ENCODE assay signal across 15 cellular contexts in the genomic region with DNA sequence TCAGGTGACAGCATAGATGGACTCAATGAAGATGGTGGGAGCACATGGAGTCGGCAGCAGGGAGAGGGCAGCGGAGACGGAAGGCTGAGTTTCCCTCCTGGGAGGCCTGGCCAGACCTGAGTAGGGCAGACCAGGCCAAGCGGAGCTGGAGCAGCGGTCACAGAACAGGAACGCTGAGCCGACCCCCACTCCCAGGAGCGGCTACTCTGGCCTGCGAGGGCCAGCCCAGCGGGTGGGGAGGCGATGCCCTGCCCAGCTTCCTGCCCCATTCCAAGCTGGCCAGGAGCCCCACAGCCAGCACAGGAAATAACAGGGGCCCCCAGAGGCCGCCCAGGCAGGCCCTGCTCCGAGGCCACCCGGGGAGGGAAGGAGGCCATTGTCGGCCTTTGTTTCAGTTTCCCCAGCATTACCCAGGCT.
DNase-seq lines count a peak whose midpoint lies in the region; ATAC-seq and TF ChIP-seq lines count a peak whose summit lies in the region.
"Had no signal": no experiment of that assay in that cellular context is flagged by ENCODE, and none has a peak within 500 bp of the region (broad histone marks: within the 10 kb centered on the region; RNA-seq: fewer than 3 reads in every experiment).

No MANE protein-coding gene starts in this region.

- no peak for ATAC-seq in GM18867 (IDR thresholded peaks at IDR 0.05; ENCODE audit: unreplicated experiment)
- ATAC-seq: HCT116; stimulated activated naive B cell treated with anti-CD40 and anti-IgM and Interleukin-4, amounts not matched to agents 10 μg/mL and 1 μg/mL and 100 μg/mL, for 72 hours had no signal

- TF ChIP-seq CTCF in HEK293 (tag by site-specific recombination; IDR thresholded peaks at IDR 0.05): no peak

- H3K27ac ChIP-seq in HEK293 (ENCODE audit: extremely low read depth, low read depth, low read length): no peak overlapping the region
- peak overlapping the region; percentile 11 for H3K27ac ChIP-seq in ectodermal cell (ENCODE audit: insufficient read depth, low read depth, low read length, poor library complexity, severe bottlenecking)

- DNase-seq in left kidney (ENCODE audit: low read depth, low spot score) (peak; percentile 85), putamen (ENCODE audit: low spot score) (peak; percentile 39), NCI-H1417 (lab: John Stamatoyannopoulos, UW) (no peak), NCI-H510A treated with DMSO at 0.1 percent for 48 hours (lab: John Stamatoyannopoulos, UW) (no peak)
- no peak for DNase-seq in activated effector memory CD4-positive, alpha-beta T cell treated with Interleukin-2 at 50 U/mL for 16 hours
- DNase-seq: activated naive CD4-positive, alpha-beta T cell treated with anti-CD3 and anti-CD28 coated beads, Interleukin-2, amount 50 U/mL, for 16 hours; NCI-H146; NCI-H748 treated with DMSO at 0.1 percent for 48 hours; stimulated activated CD4-positive, alpha-beta T cell treated with anti-CD3 and anti-CD28 coated beads, Interleukin-4, amount 100 ng/mL, for 1 hour; stimulated activated naive B cell treated with anti-CD40 and anti-IgM and Interleukin-4, amounts not matched to agents 10 μg/mL and 1 μg/mL and 100 μg/mL, for 72 hours had no signal

- POLR2A ChIA-PET in HEK293 (lab: Yijun Ruan, JAX): no interaction called here

- CTCF ChIA-PET in HEK293 (lab: Yijun Ruan, JAX): no interaction called here

- H3K36me3 ChIP-seq in HEK293 (ENCODE audit: control insufficient read depth in 2 of 2, insufficient read depth in 1 of 2, low read length in 2 of 2) (no peaks in the 10 kb centered on the region), ectodermal cell (ENCODE audit: control insufficient read depth, insufficient read depth, low read length) (peaks cover 11% of the 10 kb centered on the region)

- H3K4me1 ChIP-seq in HEK293 (ENCODE audit: control insufficient read depth, insufficient read depth, low read length): no peaks in the 10 kb centered on the region
- peaks cover 32% of the 10 kb centered on the region for H3K4me1 ChIP-seq in ectodermal cell (ENCODE audit: control insufficient read depth, insufficient read depth, low read length)

- H3K4me3 ChIP-seq in HEK293 (ENCODE audit: low read depth, low read length): no peak overlapping the region
- H3K4me3 ChIP-seq in ectodermal cell (ENCODE audit: insufficient read depth, low read depth, low read length): peak overlapping the region; percentile 16
- H3K4me3 ChIP-seq: lung had no signal

- WGBS in ectodermal cell, 2 experiments: 6 to 10% methylated on average over 15 of the region's 15 CpGs

- H3K27me3 ChIP-seq in ectodermal cell (ENCODE audit: control insufficient read depth, insufficient read depth, low read length, poor library complexity, severe bottlenecking): no peaks in the 10 kb centered on the region

- no peaks in the 10 kb centered on the region for H3K9me3 ChIP-seq in HEK293 (ENCODE audit: control insufficient read depth, insufficient read depth, low read depth, low read length)
- H3K9me3 ChIP-seq in ectodermal cell (ENCODE audit: control insufficient read depth, low read length): no peaks in the 10 kb centered on the region

TF ChIP-seq in HEK293, 187 proteins besides CTCF, POLR2A, EP300 and RAD21:
- TF ChIP-seq ZBTB17 (tag by site-specific recombination; IDR thresholded peaks at IDR 0.05) (0 out of 2 replicates have a peak, but pooled peaks have one; percentile 34), ZNF423 (tag by site-specific recombination; IDR thresholded peaks at IDR 0.05) (no peak), FEZF1 (tag by site-specific recombination; IDR thresholded peaks at IDR 0.05) (no peak), MZF1 (tag by site-specific recombination; IDR thresholded peaks at IDR 0.05; ENCODE audit: borderline replicate concordance) (no peak), ZNF391 (tag by site-specific recombination; IDR thresholded peaks at IDR 0.05; ENCODE audit: borderline replicate concordance, low read depth) (no peak)
- TF ChIP-seq, protein P1, sequence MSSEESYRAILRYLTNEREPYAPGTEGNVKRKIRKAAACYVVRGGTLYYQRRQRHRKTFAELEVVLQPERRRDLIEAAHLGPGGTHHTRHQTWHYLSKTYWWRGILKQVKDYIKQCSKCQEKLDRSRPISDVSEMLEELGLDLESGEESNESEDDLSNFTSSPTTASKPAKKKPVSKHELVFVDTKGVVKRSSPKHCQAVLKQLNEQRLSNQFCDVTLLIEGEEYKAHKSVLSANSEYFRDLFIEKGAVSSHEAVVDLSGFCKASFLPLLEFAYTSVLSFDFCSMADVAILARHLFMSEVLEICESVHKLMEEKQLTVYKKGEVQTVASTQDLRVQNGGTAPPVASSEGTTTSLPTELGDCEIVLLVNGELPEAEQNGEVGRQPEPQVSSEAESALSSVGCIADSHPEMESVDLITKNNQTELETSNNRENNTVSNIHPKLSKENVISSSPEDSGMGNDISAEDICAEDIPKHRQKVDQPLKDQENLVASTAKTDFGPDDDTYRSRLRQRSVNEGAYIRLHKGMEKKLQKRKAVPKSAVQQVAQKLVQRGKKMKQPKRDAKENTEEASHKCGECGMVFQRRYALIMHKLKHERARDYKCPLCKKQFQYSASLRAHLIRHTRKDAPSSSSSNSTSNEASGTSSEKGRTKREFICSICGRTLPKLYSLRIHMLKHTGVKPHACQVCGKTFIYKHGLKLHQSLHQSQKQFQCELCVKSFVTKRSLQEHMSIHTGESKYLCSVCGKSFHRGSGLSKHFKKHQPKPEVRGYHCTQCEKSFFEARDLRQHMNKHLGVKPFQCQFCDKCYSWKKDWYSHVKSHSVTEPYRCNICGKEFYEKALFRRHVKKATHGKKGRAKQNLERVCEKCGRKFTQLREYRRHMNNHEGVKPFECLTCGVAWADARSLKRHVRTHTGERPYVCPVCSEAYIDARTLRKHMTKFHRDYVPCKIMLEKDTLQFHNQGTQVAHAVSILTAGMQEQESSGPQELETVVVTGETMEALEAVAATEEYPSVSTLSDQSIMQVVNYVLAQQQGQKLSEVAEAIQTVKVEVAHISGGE (tag by site-specific recombination; conservative IDR thresholded peaks at IDR 0.05; ENCODE audit: low read depth): no peak
TF ChIP-seq in HEK293: peak in this region for 1.

Comparison
In these comparisons a context has a peak if more than half of its experiments do, and no peak if none do; other contexts are left out.
1. DNase-seq: peak in left kidney (single experiment) and putamen (single experiment); none in activated effector memory CD4-positive, alpha-beta T cell treated with Interleukin-2 at 50 U/mL for 16 hours (single experiment), NCI-H1417 (0 of 3) and NCI-H510A treated with DMSO at 0.1 percent for 48 hours (single experiment).